Comparison of ENCODE assay signal across 18 cellular contexts in genomic region chr21:45072166-45072962, GRCh38. TPM values are rescaled to one million over a fixed set of nuclear protein-coding genes. Genes with fewer than 3 reads are reported as not detected.
A peak's percentile ranks its signal among the peaks of the same experiment; 100 is the strongest.
DNase-seq lines count a peak whose midpoint lies in the region; ATAC-seq and TF ChIP-seq lines count a peak whose summit lies in the region.
"Had no signal": no experiment of that assay in that cellular context is flagged by ENCODE, and none has a peak within 500 bp of the region (broad histone marks: within the 10 kb centered on the region; RNA-seq: fewer than 3 reads in every experiment).

No MANE protein-coding gene starts in this region.

- H3K9ac ChIP-seq in endodermal cell (ENCODE audit: extremely low read depth, low read length, poor library complexity, severe bottlenecking) (no peak overlapping the region), mammary epithelial cell (ENCODE audit: insufficient read depth, low read length) (no peak overlapping the region)

- POLR2A ChIA-PET in HEK293 (lab: Yijun Ruan, JAX): interaction anchor here (0.8 to 2.2 kb wide), 2 partner anchors 60 to 199 kb away, joined by 3 to 9 read pairs; partner anchors contain the start of gene PTTG1IP

- H3K4me1 ChIP-seq in HEK293 (ENCODE audit: control insufficient read depth, insufficient read depth, low read length) (peaks cover 3% of the 10 kb centered on the region; the same call in 1 of the 2 replicates), endodermal cell (ENCODE audit: control insufficient read depth, insufficient read depth, low read length) (peaks cover 4% of the 10 kb centered on the region), mammary epithelial cell (ENCODE audit: insufficient read depth, low read length) (peaks cover 22% of the 10 kb centered on the region)

- H3K27me3 Mint-ChIP-seq in activated T-cell treated with anti-CD3 and anti-CD28 coated beads, Interleukin-2, amount 50 U/mL, for 4 hours (ENCODE audit: low read depth): no peaks in the 10 kb centered on the region
- no peaks in the 10 kb centered on the region for H3K27me3 Mint-ChIP-seq in activated T-cell treated with anti-CD3 and anti-CD28 coated beads, Interleukin-2, amount 50 U/mL, for 72 hours (ENCODE audit: low read depth)
- peaks cover 13% of the 10 kb centered on the region for H3K27me3 Mint-ChIP-seq in endodermal cell (ENCODE audit: insufficient read depth)
- H3K27me3 Mint-ChIP-seq: activated naive CD8-positive, alpha-beta T cell treated with anti-CD3 and anti-CD28 coated beads, Interleukin-2, amount 10 ng/mL, durations not matched to agents 7 days and 5 days; stimulated activated naive CD8-positive, alpha-beta T cell treated with anti-CD3 and anti-CD28 coated beads, Interleukin-15, amount 100 ng/mL, for 72 hours had no signal

- H3K9me3 Mint-ChIP-seq in activated T-cell treated with anti-CD3 and anti-CD28 coated beads, Interleukin-2, amount 50 U/mL, for 4 hours: no peaks in the 10 kb centered on the region
- no peaks in the 10 kb centered on the region for H3K9me3 Mint-ChIP-seq in activated T-cell treated with anti-CD3 and anti-CD28 coated beads, Interleukin-2, amount 50 U/mL, for 72 hours
- no peaks in the 10 kb centered on the region for H3K9me3 Mint-ChIP-seq in endodermal cell
- H3K9me3 Mint-ChIP-seq: activated naive CD8-positive, alpha-beta T cell treated with anti-CD3 and anti-CD28 coated beads, Interleukin-2, amount 10 ng/mL, durations not matched to agents 7 days and 5 days; stimulated activated naive CD8-positive, alpha-beta T cell treated with anti-CD3 and anti-CD28 coated beads, Interleukin-15, amount 100 ng/mL, for 72 hours had no signal

- peaks cover 15% of the 10 kb centered on the region for H3K27me3 ChIP-seq in endodermal cell (ENCODE audit: control insufficient read depth, insufficient read depth, low read length, poor library complexity, severe bottlenecking)
- no peaks in the 10 kb centered on the region for H3K27me3 ChIP-seq in mammary epithelial cell (ENCODE audit: insufficient read depth, low read length)
- H3K27me3 ChIP-seq: dorsolateral prefrontal cortex had no signal

- H2AFZ ChIP-seq in mammary epithelial cell (ENCODE audit: low read depth, low read length): no peak overlapping the region

- no peak overlapping the region for H3K4me3 ChIP-seq in HEK293 (ENCODE audit: low read depth, low read length)
- no peak overlapping the region for H3K4me3 ChIP-seq in endodermal cell (ENCODE audit: low read length)
- H3K4me3 ChIP-seq in mammary epithelial cell (replicated peaks in 1 of 3; ENCODE audit: insufficient read depth in 1 of 3, low read depth in 2 of 3, low read length in 3 of 3): no peak overlapping the region

- no TSS peak for BruUV-seq in mammary epithelial cell (replicated peaks; lab: Mats Ljungman, UMichigan)

- WGBS in endodermal cell (ENCODE audit: insufficient coverage in 1 of 2, insufficient read length in 1 of 2), 2 experiments: 93 to 95% methylated on average over 20 to 32 of the region's 32 CpGs
- WGBS in mammary epithelial cell (ENCODE audit: low coverage, missing lambda C conversion rate): 92% methylated on average over 20 of the region's 32 CpGs

- peak overlapping the region; percentile 96 for H3K4me3 Mint-ChIP-seq in activated T-cell treated with anti-CD3 and anti-CD28 coated beads, Interleukin-2, amount 50 U/mL, for 4 hours
- H3K4me3 Mint-ChIP-seq in activated T-cell treated with anti-CD3 and anti-CD28 coated beads, Interleukin-2, amount 50 U/mL, for 72 hours: no peak overlapping the region
- peak overlapping the region; percentile 68 for H3K4me3 Mint-ChIP-seq in endodermal cell

- H4K20me1 ChIP-seq in mammary epithelial cell (ENCODE audit: insufficient read depth, low read length): no peaks in the 10 kb centered on the region

- intact Hi-C loops in mammary epithelial cell (cut with micrococcal nuclease): no loop called here

- in situ Hi-C loops in mammary epithelial cell (cut with MboI; ENCODE audit: low sequenced_read_pairs in 2 of 2): no loop called here

- H3K27ac ChIP-seq in HEK293 (ENCODE audit: extremely low read depth, low read depth, low read length): no peak overlapping the region
- H3K27ac ChIP-seq in endodermal cell (ENCODE audit: low read depth, low read length): no peak overlapping the region
- H3K27ac ChIP-seq in mammary epithelial cell (ENCODE audit: insufficient read depth, low read depth, low read length): no peak overlapping the region

- dilution Hi-C loops in mammary epithelial cell (cut with HindIII; ENCODE audit: low sequenced_read_pairs): no loop called here

- no peak for TF ChIP-seq CTCF in HEK293 (tag by site-specific recombination; IDR thresholded peaks at IDR 0.05)
- no peak for TF ChIP-seq CTCF in endodermal cell (conservative IDR thresholded peaks at IDR 0.05)
- no peak for TF ChIP-seq CTCF in mammary epithelial cell (conservative IDR thresholded peaks at IDR 0.05 in 1 of 2, IDR thresholded peaks at IDR 0.05 in 1 of 2; ENCODE audit: extremely low read depth in 1 of 2, insufficient read depth in 1 of 2, low read depth in 1 of 2, low read length in 2 of 2)

- H3K79me2 ChIP-seq in mammary epithelial cell (ENCODE audit: insufficient read depth, low read length): peaks cover 29% of the 10 kb centered on the region

- no peak for DNase-seq in activated T-cell treated with anti-CD3 and anti-CD28 coated beads, Interleukin-2, amount 50 U/mL, for 4 hours
- no peak for DNase-seq in activated T-cell treated with anti-CD3 and anti-CD28 coated beads, Interleukin-2, amount 50 U/mL, for 72 hours
- no peak for DNase-seq in endodermal cell
- peak; percentile 42 for DNase-seq in retina
- DNase-seq in mammary epithelial cell: no peak
- DNase-seq in CD1c-positive myeloid dendritic cell (ENCODE audit: extremely low spot score): no peak
- no peak for DNase-seq in activated CD4-positive, alpha-beta T cell treated with anti-CD3 and anti-CD28 coated beads, Interleukin-2, amount 50 U/mL, for 48 hours
- DNase-seq: ACHN; activated naive CD8-positive, alpha-beta T cell treated with anti-CD3 and anti-CD28 coated beads, Interleukin-2, amount 10 ng/mL, durations not matched to agents 7 days and 5 days; dorsolateral prefrontal cortex; erythroblast; left ventricle myocardium superior; MM.1S; NCI-H187; NCI-H446; stimulated activated naive CD8-positive, alpha-beta T cell treated with anti-CD3 and anti-CD28 coated beads, Interleukin-15, amount 100 ng/mL, for 72 hours; SW 1271 had no signal

- H3K36me3 Mint-ChIP-seq in activated T-cell treated with anti-CD3 and anti-CD28 coated beads, Interleukin-2, amount 50 U/mL, for 4 hours (ENCODE audit: insufficient read depth): no peaks in the 10 kb centered on the region
- peaks cover 0 to 1% of the 10 kb centered on the region in 2 donors for H3K36me3 Mint-ChIP-seq in activated T-cell treated with anti-CD3 and anti-CD28 coated beads, Interleukin-2, amount 50 U/mL, for 72 hours (ENCODE audit: insufficient read depth in 2 of 2)
- H3K36me3 Mint-ChIP-seq in endodermal cell (ENCODE audit: low read depth): no peaks in the 10 kb centered on the region
- H3K36me3 Mint-ChIP-seq: activated naive CD8-positive, alpha-beta T cell treated with anti-CD3 and anti-CD28 coated beads, Interleukin-2, amount 10 ng/mL, durations not matched to agents 7 days and 5 days had no signal

- no peaks in the 10 kb centered on the region for H3K36me3 ChIP-seq in HEK293 (ENCODE audit: control insufficient read depth in 2 of 2, insufficient read depth in 1 of 2, low read length in 2 of 2)
- no peaks in the 10 kb centered on the region for H3K36me3 ChIP-seq in endodermal cell (ENCODE audit: control insufficient read depth, insufficient read depth, low read length)
- no peaks in the 10 kb centered on the region for H3K36me3 ChIP-seq in mammary epithelial cell (ENCODE audit: insufficient read depth, low read length)

- CTCF ChIA-PET in HEK293 (lab: Yijun Ruan, JAX) (interaction anchor here (1.6 to 6.2 kb wide), 3 partner anchors 65 to 122 kb away, joined by 4 to 35 read pairs (median 14); no protein-coding TSS in a partner anchor), mammary epithelial cell (lab: Charles Lee; ENCODE audit: low non-redundant PET) (no interaction called here)

- no peak for ATAC-seq in activated T-cell treated with anti-CD3 and anti-CD28 coated beads, Interleukin-2, amount 50 U/mL, for 4 hours
- no peak for ATAC-seq in activated T-cell treated with anti-CD3 and anti-CD28 coated beads, Interleukin-2, amount 50 U/mL, for 72 hours (replicated peaks in 1 of 2)
- ATAC-seq: left ventricle myocardium superior; stimulated activated naive CD8-positive, alpha-beta T cell treated with anti-CD3 and anti-CD28 coated beads, Interleukin-15, amount 100 ng/mL, for 72 hours had no signal

- H3K4me2 ChIP-seq in mammary epithelial cell (ENCODE audit: insufficient read depth, low read depth, low read length): no peak overlapping the region

- no peak overlapping the region for H3K27ac Mint-ChIP-seq in activated T-cell treated with anti-CD3 and anti-CD28 coated beads, Interleukin-2, amount 50 U/mL, for 72 hours
- no peak overlapping the region for H3K27ac Mint-ChIP-seq in endodermal cell
- H3K27ac Mint-ChIP-seq: activated naive CD8-positive, alpha-beta T cell treated with anti-CD3 and anti-CD28 coated beads, Interleukin-2, amount 10 ng/mL, durations not matched to agents 7 days and 5 days had no signal

- H3K9me3 ChIP-seq in HEK293 (ENCODE audit: control insufficient read depth, insufficient read depth, low read depth, low read length): no peaks in the 10 kb centered on the region
- H3K9me3 ChIP-seq in endodermal cell (ENCODE audit: control insufficient read depth, low read length): no peaks in the 10 kb centered on the region
- H3K9me3 ChIP-seq in mammary epithelial cell (replicated peaks; ENCODE audit: insufficient read depth, low read length): no peaks in the 10 kb centered on the region

- H3K4me1 Mint-ChIP-seq in activated T-cell treated with anti-CD3 and anti-CD28 coated beads, Interleukin-2, amount 50 U/mL, for 4 hours (ENCODE audit: low read depth): peaks cover 24% of the 10 kb centered on the region
- peaks cover 24% of the 10 kb centered on the region for H3K4me1 Mint-ChIP-seq in activated T-cell treated with anti-CD3 and anti-CD28 coated beads, Interleukin-2, amount 50 U/mL, for 72 hours (ENCODE audit: low read depth)
- peaks cover 14% of the 10 kb centered on the region for H3K4me1 Mint-ChIP-seq in endodermal cell

TF ChIP-seq in HEK293, 187 proteins besides CTCF, POLR2A, EP300 and RAD21 (continues in another document):
- TF ChIP-seq GFI1B (tag by site-specific recombination; IDR thresholded peaks at IDR 0.05) (no peak), ZIC2 (tag by site-specific recombination; IDR thresholded peaks at IDR 0.05) (peak; percentile 85), ZNF510 (tag by site-specific recombination; IDR thresholded peaks at IDR 0.05; ENCODE audit: insufficient replicate concordance) (no peak), EGR2 (tag by site-specific recombination; IDR thresholded peaks at IDR 0.05; ENCODE audit: low read depth) (no peak), ZNF239 (tag by site-specific recombination; IDR thresholded peaks at IDR 0.05) (no peak)

RNA-seq across cellular contexts. Expression of gene ADARB1, which starts 2.0 kb away (rescaled TPM):
- 10 to 100 TPM; 28.1 to 32.9 (median 30.9) TPM for total RNA-seq in activated T-cell treated with anti-CD3 and anti-CD28 coated beads, Interleukin-2, amount 50 U/mL, for 4 hours
- 10 to 100 TPM; 41.7 to 45.3 TPM for total RNA-seq in activated T-cell treated with anti-CD3 and anti-CD28 coated beads, Interleukin-2, amount 50 U/mL, for 72 hours
- total RNA-seq in endodermal cell (10 to 100 TPM; 11.5 to 20.1 TPM), mammary epithelial cell (10 to 100 TPM; 42.5 to 82.9 TPM)
- polyA plus RNA-seq in endodermal cell (2013, experiment 1 of 2): 8.1 TPM
- polyA plus RNA-seq in endodermal cell (2013, experiment 2 of 2): 9.4 TPM
- polyA plus RNA-seq in mammary epithelial cell: 17.2 TPM
- 26.9 TPM for polyA minus RNA-seq in mammary epithelial cell

Comparison
In these comparisons a context has a peak if more than half of its experiments do, and no peak if none do; other contexts are left out.
1. H3K4me3 Mint-ChIP-seq: peak in activated T-cell treated with anti-CD3 and anti-CD28 coated beads, Interleukin-2, amount 50 U/mL, for 4 hours (single experiment) and endodermal cell (single experiment); none in activated T-cell treated with anti-CD3 and anti-CD28 coated beads, Interleukin-2, amount 50 U/mL, for 72 hours (0 of 2).